Comparison of ENCODE assay signal across 8 cellular contexts in the genomic region with DNA sequence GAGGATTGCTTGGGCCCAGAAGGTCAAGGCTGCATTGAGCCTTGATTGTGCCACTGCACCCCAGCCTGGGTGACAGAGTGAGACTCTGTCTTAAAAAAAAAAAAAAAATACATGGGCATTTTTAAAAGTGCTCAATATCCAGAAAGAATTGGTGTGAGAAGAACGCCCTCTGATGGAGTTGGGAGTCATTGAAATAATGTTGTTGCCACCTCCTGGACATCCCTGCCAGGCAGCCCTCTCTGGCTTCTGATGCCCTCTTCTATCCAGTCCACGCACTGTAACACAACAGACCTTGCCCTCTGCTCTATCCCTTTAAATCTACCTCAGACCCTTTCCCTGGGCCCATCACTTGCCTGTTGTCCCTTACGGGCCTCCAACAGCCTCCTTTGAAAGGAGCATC. TPM values are rescaled to one million over a fixed set of nuclear protein-coding genes. Genes with fewer than 3 reads are reported as not detected.
DNase-seq lines count a peak whose midpoint lies in the region; ATAC-seq and TF ChIP-seq lines count a peak whose summit lies in the region.

No MANE protein-coding gene starts in this region.

- no peak overlapping the region for H3K4me3 ChIP-seq in left lung

- peak overlapping the region; percentile 52 for H3K27ac Mint-ChIP-seq in activated CD8-positive, alpha-beta T cell treated with anti-CD3 and anti-CD28 coated beads for 36 hours

- peaks cover 29 to 35% of the 10 kb centered on the region in 2 donors for H3K27me3 ChIP-seq in left lung

- no peaks in the 10 kb centered on the region for H3K9me3 Mint-ChIP-seq in activated CD8-positive, alpha-beta T cell treated with anti-CD3 and anti-CD28 coated beads for 36 hours

- intact Hi-C loops in activated CD8-positive, alpha-beta T cell treated with anti-CD3 and anti-CD28 coated beads for 36 hours (cut with micrococcal nuclease) = no loop called here
- intact Hi-C loops in left lung (cut with DNase I) = no loop called here
- intact Hi-C loops in Right ventricle myocardium inferior (cut with DNase I) = no loop called here

- H3K4me3 Mint-ChIP-seq in activated CD8-positive, alpha-beta T cell treated with anti-CD3 and anti-CD28 coated beads for 36 hours = no peak overlapping the region

- no peaks in the 10 kb centered on the region for H3K36me3 Mint-ChIP-seq in activated CD8-positive, alpha-beta T cell treated with anti-CD3 and anti-CD28 coated beads for 36 hours (ENCODE audit: low read depth)

- H3K9me3 ChIP-seq in left lung = no peaks in the 10 kb centered on the region

- peak; percentile 47 for DNase-seq in Daoy (ENCODE audit: low read depth)
- DNase-seq in HuH-7.5 (ENCODE audit: low spot score) = peak; percentile 25
- DNase-seq in activated CD8-positive, alpha-beta T cell treated with anti-CD3 and anti-CD28 coated beads for 36 hours = peak; percentile 52
- peak; percentile 47 for DNase-seq in myocyte (ENCODE audit: low read depth)
- DNase-seq in left lung = no peak
- DNase-seq in stimulated activated CD8-positive, alpha-beta memory T cell treated with anti-CD3 and anti-CD28 coated beads, Interleukin-4, amount 100 ng/mL, for 48 hours = no peak
- DNase-seq in Right ventricle myocardium inferior (ENCODE audit: missing footprints) = no peak
- no peak for DNase-seq in NCI-H446 (lab: John Stamatoyannopoulos, UW)

- TF ChIP-seq CTCF in activated CD8-positive, alpha-beta T cell treated with anti-CD3 and anti-CD28 coated beads for 36 hours (IDR thresholded peaks at IDR 0.05) = peak; percentile 49
- TF ChIP-seq CTCF in left lung (IDR thresholded peaks at IDR 0.05) = no peak

- H3K4me1 ChIP-seq in left lung = peaks cover 0 to 15% of the 10 kb centered on the region in 2 donors

- peaks cover 19% of the 10 kb centered on the region for H3K27me3 Mint-ChIP-seq in activated CD8-positive, alpha-beta T cell treated with anti-CD3 and anti-CD28 coated beads for 36 hours

- ATAC-seq in activated CD8-positive, alpha-beta T cell treated with anti-CD3 and anti-CD28 coated beads for 36 hours = peak; percentile 53
- ATAC-seq in left lung = no peak
- no peak for ATAC-seq in Right ventricle myocardium inferior

- POLR2A ChIA-PET in activated CD8-positive, alpha-beta T cell treated with anti-CD3 and anti-CD28 coated beads for 36 hours (lab: Charles Lee) = no interaction called here

- H3K4me1 Mint-ChIP-seq in activated CD8-positive, alpha-beta T cell treated with anti-CD3 and anti-CD28 coated beads for 36 hours (ENCODE audit: low read depth) = peaks cover 21% of the 10 kb centered on the region

- no peak overlapping the region for H3K27ac ChIP-seq in left lung

- no peaks in the 10 kb centered on the region for H3K36me3 ChIP-seq in left lung

- CTCF ChIA-PET in activated CD8-positive, alpha-beta T cell treated with anti-CD3 and anti-CD28 coated beads for 36 hours (lab: Charles Lee) = interaction anchor here (0.6 to 3.3 kb wide), 13 partner anchors 9 to 294 kb away, joined by 3 to 12 read pairs (median 3); no protein-coding TSS in a partner anchor

RNA-seq across cellular contexts. Expression of a gene that starts 4.9 kb away (rescaled TPM):
- total RNA-seq in Daoy (2014; rRNA removed; shearing (Covaris generic)) = not detected in 2 replicates
- under 1 TPM; 0.13 to 0.43 TPM for total RNA-seq in activated CD8-positive, alpha-beta T cell treated with anti-CD3 and anti-CD28 coated beads for 36 hours
- total RNA-seq in myocyte (0.16 TPM in 1 of 2 replicates, not detected in the other), left lung (under 1 TPM; 0.73 to 0.97 TPM), Right ventricle myocardium inferior (0.89 TPM)
- polyA plus RNA-seq in myocyte (2012) = not detected

RNA-seq across cellular contexts. Expression of a gene that starts 41.7 kb away (rescaled TPM):
- 6.5 and 7.0 TPM in 2 replicates for total RNA-seq in Daoy (2014; rRNA removed; shearing (Covaris generic))
- total RNA-seq in activated CD8-positive, alpha-beta T cell treated with anti-CD3 and anti-CD28 coated beads for 36 hours = 10 to 100 TPM; 19.5 to 19.9 TPM
- total RNA-seq in myocyte (13.2 and 18.2 TPM in 2 replicates), left lung (10 to 100 TPM in 1 of 2 donors, 1 to 10 TPM in 1; 8.9 to 19.2 TPM), Right ventricle myocardium inferior (0.76 TPM)
- 0.54 TPM for polyA plus RNA-seq in myocyte (2012)

Comparison
In these comparisons a context has a peak if more than half of its experiments do, and no peak if none do; other contexts are left out.
1. DNase-seq: peak in Daoy (single experiment), HuH-7.5 (single experiment), activated CD8-positive, alpha-beta T cell treated with anti-CD3 and anti-CD28 coated beads for 36 hours (single experiment) and myocyte (single experiment); none in left lung (0 of 2), stimulated activated CD8-positive, alpha-beta memory T cell treated with anti-CD3 and anti-CD28 coated beads, Interleukin-4, amount 100 ng/mL, for 48 hours (single experiment), Right ventricle myocardium inferior (single experiment) and NCI-H446 (0 of 2).